In genomic region chr6:139828751-139829519, GRCh38 we compare ENCODE assay signal across 17 cellular contexts.
A peak's percentile ranks its signal among the peaks of the same experiment; 100 is the strongest.
DNase-seq lines count a peak whose midpoint lies in the region; ATAC-seq and TF ChIP-seq lines count a peak whose summit lies in the region.
"Had no signal": no experiment of that assay in that cellular context is flagged by ENCODE, and none has a peak within 500 bp of the region (broad histone marks: within the 10 kb centered on the region; RNA-seq: fewer than 3 reads in every experiment).

No MANE protein-coding gene starts in this region.

- no peak overlapping the region for H3K4me3 Mint-ChIP-seq in activated T-cell treated with anti-CD3 and anti-CD28 coated beads, Interleukin-2, amount 50 U/mL, for 72 hours
- H3K4me3 Mint-ChIP-seq: IgD-negative memory B cell had no signal

- intact Hi-C loops in testis (cut with DNase I; ENCODE audit: low total_unique reads): no loop called here

- H3K4me1 Mint-ChIP-seq in activated T-cell treated with anti-CD3 and anti-CD28 coated beads, Interleukin-2, amount 50 U/mL, for 72 hours (ENCODE audit: low read depth): no peaks in the 10 kb centered on the region
- H3K4me1 Mint-ChIP-seq: IgD-negative memory B cell had no signal

- peak overlapping the region in 1 of 2 donors; percentile 47 for H3K27ac ChIP-seq in testis
- H3K27ac ChIP-seq: HL-60, Peyer's patch had no signal

- H3K4me3 ChIP-seq in adipocyte (ENCODE audit: low read length) (peak overlapping the region; percentile 27), testis (no peak overlapping the region)
- H3K4me3 ChIP-seq: Peyer's patch had no signal

- H3K9me3 ChIP-seq in adipocyte (ENCODE audit: control insufficient read depth, low read length) (no peaks in the 10 kb centered on the region), testis (no peaks in the 10 kb centered on the region)
- H3K9me3 ChIP-seq: Peyer's patch had no signal

- 30 to 48% methylated on average over 10 of the region's 10 CpGs for WGBS in testis, 2 donors

- H3K9ac ChIP-seq in adipocyte (ENCODE audit: low read length): no peak overlapping the region

- ATAC-seq in activated T-cell treated with anti-CD3 and anti-CD28 coated beads, Interleukin-2, amount 50 U/mL, for 72 hours (replicated peaks in 1 of 2): no peak
- ATAC-seq in GM18505 (IDR thresholded peaks at IDR 0.05; ENCODE audit: unreplicated experiment): no peak

- H3K27ac Mint-ChIP-seq in activated T-cell treated with anti-CD3 and anti-CD28 coated beads, Interleukin-2, amount 50 U/mL, for 72 hours: peak overlapping the region; percentile 41
- H3K27ac Mint-ChIP-seq: IgD-negative memory B cell had no signal

- DNase-seq in activated T-cell treated with anti-CD3 and anti-CD28 coated beads, Interleukin-2, amount 50 U/mL, for 72 hours: no peak
- DNase-seq in activated T-cell treated with anti-CD3 and anti-CD28 coated beads, Interleukin-2, amount 50 U/mL, for 48 hours: no peak
- no peak for DNase-seq in adipocyte (ENCODE audit: low read depth)
- DNase-seq in left kidney (ENCODE audit: low read depth, low spot score): peak; percentile 66
- peak; percentile 46 for DNase-seq in testis
- DNase-seq in T1000 (lab: John Stamatoyannopoulos, UW): no peak
- DNase-seq: 8988T, Calu3, NCI-H1048, NCI-H1694, NCI-H2029 treated with DMSO at 0.1 percent for 48 hours, NCI-H526 treated with DMSO at 0.1 percent for 48 hours, OCI-M1, Peyer's patch had no signal

- TF ChIP-seq POLR2A in testis (IDR thresholded peaks at IDR 0.05): no peak
- TF ChIP-seq POLR2A in GM18505 (IDR thresholded peaks at IDR 0.05; ENCODE audit: borderline replicate concordance, extremely low read depth, insufficient read depth, insufficient read length): no peak

- no peaks in the 10 kb centered on the region for H3K36me3 Mint-ChIP-seq in activated T-cell treated with anti-CD3 and anti-CD28 coated beads, Interleukin-2, amount 50 U/mL, for 72 hours (ENCODE audit: insufficient read depth in 2 of 2)
- H3K36me3 Mint-ChIP-seq: IgD-negative memory B cell had no signal

- H3K27me3 Mint-ChIP-seq in activated T-cell treated with anti-CD3 and anti-CD28 coated beads, Interleukin-2, amount 50 U/mL, for 72 hours (ENCODE audit: low read depth): peaks cover 22% of the 10 kb centered on the region

- H3K9me3 Mint-ChIP-seq in activated T-cell treated with anti-CD3 and anti-CD28 coated beads, Interleukin-2, amount 50 U/mL, for 72 hours: no peaks in the 10 kb centered on the region

- no peaks in the 10 kb centered on the region for H3K36me3 ChIP-seq in adipocyte (ENCODE audit: control insufficient read depth, insufficient read depth, low read length, severe bottlenecking)
- no peaks in the 10 kb centered on the region for H3K36me3 ChIP-seq in testis (ENCODE audit: low read depth, missing control alignments)
- H3K36me3 ChIP-seq: Peyer's patch had no signal

- H3K27me3 ChIP-seq in adipocyte (replicated peaks; ENCODE audit: control insufficient read depth, insufficient read depth, low read length) (no peaks in the 10 kb centered on the region), testis (no peaks in the 10 kb centered on the region)
- H3K27me3 ChIP-seq: Peyer's patch had no signal

- no peak for TF ChIP-seq CTCF in testis (IDR thresholded peaks at IDR 0.05)

- H3K4me1 ChIP-seq in adipocyte (ENCODE audit: control insufficient read depth, insufficient read depth, low read length) (peaks cover 8% of the 10 kb centered on the region), testis (no peaks in the 10 kb centered on the region)
- H3K4me1 ChIP-seq: Peyer's patch had no signal

Comparison
In these comparisons a context has a peak if more than half of its experiments do, and no peak if none do; other contexts are left out.
1. DNase-seq: peak in left kidney (single experiment) and testis (single experiment); none in activated T-cell treated with anti-CD3 and anti-CD28 coated beads, Interleukin-2, amount 50 U/mL, for 72 hours (0 of 2), activated T-cell treated with anti-CD3 and anti-CD28 coated beads, Interleukin-2, amount 50 U/mL, for 48 hours (0 of 2), adipocyte (single experiment) and T1000 (single experiment).